2 cellular contexts compared by ENCODE assay signal in the genomic region with DNA sequence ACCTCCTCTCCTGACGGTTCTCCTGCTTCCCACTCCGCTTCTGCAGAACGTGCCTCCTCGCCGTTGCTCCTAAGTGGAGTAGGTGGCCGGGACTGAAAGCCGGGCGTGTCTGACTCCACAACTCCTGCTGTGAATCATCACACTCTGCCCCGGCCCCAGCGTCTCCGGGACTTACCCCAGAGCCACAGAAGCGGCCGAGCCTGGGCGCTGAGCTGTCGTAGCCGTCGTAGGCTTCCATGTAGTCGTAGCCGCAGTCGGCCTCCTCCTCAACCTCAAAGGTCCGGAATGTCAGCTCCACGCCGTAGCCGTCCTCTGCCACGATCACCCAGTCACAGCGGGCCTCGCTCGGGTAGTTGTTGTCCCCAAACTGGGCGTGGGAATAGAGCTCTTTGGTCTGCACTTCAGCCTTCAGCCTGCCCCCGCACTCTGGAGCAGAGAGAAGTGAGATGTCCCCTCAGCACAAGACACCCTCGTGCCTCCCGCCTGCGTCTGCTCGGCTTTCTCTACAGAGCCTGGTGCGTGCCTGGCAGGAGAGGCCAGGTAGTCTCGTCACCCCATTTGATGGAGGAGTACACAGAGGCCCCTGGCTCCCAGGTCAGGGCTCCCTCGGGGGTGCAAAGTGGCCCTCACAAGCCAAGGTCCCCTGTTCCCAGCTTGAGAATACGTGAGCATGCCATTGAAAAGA.
TF ChIP-seq lines count a peak whose summit lies in the region.

No MANE protein-coding gene starts in this region.

TF ChIP-seq in GM23338, 12 proteins besides CTCF, POLR2A, EP300 and RAD21 (continues in another document):
- TF ChIP-seq, protein P1, sequence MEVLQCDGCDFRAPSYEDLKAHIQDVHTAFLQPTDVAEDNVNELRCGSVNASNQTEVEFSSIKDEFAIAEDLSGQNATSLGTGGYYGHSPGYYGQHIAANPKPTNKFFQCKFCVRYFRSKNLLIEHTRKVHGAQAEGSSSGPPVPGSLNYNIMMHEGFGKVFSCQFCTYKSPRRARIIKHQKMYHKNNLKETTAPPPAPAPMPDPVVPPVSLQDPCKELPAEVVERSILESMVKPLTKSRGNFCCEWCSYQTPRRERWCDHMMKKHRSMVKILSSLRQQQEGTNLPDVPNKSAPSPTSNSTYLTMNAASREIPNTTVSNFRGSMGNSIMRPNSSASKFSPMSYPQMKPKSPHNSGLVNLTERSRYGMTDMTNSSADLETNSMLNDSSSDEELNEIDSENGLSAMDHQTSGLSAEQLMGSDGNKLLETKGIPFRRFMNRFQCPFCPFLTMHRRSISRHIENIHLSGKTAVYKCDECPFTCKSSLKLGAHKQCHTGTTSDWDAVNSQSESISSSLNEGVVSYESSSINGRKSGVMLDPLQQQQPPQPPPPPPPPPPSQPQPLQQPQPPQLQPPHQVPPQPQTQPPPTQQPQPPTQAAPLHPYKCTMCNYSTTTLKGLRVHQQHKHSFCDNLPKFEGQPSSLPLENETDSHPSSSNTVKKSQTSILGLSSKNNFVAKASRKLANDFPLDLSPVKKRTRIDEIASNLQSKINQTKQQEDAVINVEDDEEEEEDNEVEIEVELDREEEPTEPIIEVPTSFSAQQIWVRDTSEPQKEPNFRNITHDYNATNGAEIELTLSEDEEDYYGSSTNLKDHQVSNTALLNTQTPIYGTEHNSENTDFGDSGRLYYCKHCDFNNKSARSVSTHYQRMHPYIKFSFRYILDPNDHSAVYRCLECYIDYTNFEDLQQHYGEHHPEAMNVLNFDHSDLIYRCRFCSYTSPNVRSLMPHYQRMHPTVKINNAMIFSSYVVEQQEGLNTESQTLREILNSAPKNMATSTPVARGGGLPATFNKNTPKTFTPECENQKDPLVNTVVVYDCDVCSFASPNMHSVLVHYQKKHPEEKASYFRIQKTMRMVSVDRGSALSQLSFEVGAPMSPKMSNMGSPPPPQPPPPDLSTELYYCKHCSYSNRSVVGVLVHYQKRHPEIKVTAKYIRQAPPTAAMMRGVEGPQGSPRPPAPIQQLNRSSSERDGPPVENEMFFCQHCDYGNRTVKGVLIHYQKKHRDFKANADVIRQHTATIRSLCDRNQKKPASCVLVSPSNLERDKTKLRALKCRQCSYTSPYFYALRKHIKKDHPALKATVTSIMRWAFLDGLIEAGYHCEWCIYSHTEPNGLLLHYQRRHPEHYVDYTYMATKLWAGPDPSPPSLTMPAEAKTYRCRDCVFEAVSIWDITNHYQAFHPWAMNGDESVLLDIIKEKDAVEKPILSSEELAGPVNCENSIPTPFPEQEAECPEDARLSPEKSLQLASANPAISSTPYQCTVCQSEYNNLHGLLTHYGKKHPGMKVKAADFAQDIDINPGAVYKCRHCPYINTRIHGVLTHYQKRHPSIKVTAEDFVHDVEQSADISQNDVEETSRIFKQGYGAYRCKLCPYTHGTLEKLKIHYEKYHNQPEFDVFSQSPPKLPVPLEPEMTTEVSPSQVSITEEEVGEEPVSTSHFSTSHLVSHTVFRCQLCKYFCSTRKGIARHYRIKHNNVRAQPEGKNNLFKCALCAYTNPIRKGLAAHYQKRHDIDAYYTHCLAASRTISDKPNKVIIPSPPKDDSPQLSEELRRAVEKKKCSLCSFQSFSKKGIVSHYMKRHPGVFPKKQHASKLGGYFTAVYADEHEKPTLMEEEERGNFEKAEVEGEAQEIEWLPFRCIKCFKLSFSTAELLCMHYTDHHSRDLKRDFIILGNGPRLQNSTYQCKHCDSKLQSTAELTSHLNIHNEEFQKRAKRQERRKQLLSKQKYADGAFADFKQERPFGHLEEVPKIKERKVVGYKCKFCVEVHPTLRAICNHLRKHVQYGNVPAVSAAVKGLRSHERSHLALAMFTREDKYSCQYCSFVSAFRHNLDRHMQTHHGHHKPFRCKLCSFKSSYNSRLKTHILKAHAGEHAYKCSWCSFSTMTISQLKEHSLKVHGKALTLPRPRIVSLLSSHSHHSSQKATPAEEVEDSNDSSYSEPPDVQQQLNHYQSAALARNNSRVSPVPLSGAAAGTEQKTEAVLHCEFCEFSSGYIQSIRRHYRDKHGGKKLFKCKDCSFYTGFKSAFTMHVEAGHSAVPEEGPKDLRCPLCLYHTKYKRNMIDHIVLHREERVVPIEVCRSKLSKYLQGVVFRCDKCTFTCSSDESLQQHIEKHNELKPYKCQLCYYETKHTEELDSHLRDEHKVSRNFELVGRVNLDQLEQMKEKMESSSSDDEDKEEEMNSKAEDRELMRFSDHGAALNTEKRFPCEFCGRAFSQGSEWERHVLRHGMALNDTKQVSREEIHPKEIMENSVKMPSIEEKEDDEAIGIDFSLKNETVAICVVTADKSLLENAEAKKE (CRISPR knock-in tag; IDR thresholded peaks at IDR 0.05), result no peak
- no peak for TF ChIP-seq ZNF331 (CRISPR knock-in tag; IDR thresholded peaks at IDR 0.05; ENCODE audit: low read depth)
- no peak for TF ChIP-seq STAT1 (IDR thresholded peaks at IDR 0.05; ENCODE audit: unreplicated experiment)
- TF ChIP-seq, protein P2, sequence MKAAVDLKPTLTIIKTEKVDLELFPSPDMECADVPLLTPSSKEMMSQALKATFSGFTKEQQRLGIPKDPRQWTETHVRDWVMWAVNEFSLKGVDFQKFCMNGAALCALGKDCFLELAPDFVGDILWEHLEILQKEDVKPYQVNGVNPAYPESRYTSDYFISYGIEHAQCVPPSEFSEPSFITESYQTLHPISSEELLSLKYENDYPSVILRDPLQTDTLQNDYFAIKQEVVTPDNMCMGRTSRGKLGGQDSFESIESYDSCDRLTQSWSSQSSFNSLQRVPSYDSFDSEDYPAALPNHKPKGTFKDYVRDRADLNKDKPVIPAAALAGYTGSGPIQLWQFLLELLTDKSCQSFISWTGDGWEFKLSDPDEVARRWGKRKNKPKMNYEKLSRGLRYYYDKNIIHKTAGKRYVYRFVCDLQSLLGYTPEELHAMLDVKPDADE (IDR thresholded peaks at IDR 0.05), result no peak
- TF ChIP-seq EZH2 (IDR thresholded peaks at IDR 0.05; ENCODE audit: low read depth, unreplicated experiment), result no peak
- no peak for TF ChIP-seq POLR2AphosphoS5 (IDR thresholded peaks at IDR 0.05; ENCODE audit: low read depth)
- TF ChIP-seq, protein P3, sequence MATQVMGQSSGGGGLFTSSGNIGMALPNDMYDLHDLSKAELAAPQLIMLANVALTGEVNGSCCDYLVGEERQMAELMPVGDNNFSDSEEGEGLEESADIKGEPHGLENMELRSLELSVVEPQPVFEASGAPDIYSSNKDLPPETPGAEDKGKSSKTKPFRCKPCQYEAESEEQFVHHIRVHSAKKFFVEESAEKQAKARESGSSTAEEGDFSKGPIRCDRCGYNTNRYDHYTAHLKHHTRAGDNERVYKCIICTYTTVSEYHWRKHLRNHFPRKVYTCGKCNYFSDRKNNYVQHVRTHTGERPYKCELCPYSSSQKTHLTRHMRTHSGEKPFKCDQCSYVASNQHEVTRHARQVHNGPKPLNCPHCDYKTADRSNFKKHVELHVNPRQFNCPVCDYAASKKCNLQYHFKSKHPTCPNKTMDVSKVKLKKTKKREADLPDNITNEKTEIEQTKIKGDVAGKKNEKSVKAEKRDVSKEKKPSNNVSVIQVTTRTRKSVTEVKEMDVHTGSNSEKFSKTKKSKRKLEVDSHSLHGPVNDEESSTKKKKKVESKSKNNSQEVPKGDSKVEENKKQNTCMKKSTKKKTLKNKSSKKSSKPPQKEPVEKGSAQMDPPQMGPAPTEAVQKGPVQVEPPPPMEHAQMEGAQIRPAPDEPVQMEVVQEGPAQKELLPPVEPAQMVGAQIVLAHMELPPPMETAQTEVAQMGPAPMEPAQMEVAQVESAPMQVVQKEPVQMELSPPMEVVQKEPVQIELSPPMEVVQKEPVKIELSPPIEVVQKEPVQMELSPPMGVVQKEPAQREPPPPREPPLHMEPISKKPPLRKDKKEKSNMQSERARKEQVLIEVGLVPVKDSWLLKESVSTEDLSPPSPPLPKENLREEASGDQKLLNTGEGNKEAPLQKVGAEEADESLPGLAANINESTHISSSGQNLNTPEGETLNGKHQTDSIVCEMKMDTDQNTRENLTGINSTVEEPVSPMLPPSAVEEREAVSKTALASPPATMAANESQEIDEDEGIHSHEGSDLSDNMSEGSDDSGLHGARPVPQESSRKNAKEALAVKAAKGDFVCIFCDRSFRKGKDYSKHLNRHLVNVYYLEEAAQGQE (IDR thresholded peaks at IDR 0.05; ENCODE audit: unreplicated experiment), result no peak
- no peak for TF ChIP-seq NANOG (IDR thresholded peaks at IDR 0.05; ENCODE audit: borderline replicate concordance)

TF ChIP-seq in K562, 482 proteins besides CTCF, POLR2A, EP300 and RAD21 (continued from another document):
- TF ChIP-seq, protein P4, sequence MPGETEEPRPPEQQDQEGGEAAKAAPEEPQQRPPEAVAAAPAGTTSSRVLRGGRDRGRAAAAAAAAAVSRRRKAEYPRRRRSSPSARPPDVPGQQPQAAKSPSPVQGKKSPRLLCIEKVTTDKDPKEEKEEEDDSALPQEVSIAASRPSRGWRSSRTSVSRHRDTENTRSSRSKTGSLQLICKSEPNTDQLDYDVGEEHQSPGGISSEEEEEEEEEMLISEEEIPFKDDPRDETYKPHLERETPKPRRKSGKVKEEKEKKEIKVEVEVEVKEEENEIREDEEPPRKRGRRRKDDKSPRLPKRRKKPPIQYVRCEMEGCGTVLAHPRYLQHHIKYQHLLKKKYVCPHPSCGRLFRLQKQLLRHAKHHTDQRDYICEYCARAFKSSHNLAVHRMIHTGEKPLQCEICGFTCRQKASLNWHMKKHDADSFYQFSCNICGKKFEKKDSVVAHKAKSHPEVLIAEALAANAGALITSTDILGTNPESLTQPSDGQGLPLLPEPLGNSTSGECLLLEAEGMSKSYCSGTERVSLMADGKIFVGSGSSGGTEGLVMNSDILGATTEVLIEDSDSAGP (CRISPR knock-in tag; IDR thresholded peaks at IDR 0.05), result no peak
- TF ChIP-seq FIP1L1 (IDR thresholded peaks at IDR 0.05; ENCODE audit: low read depth, low read length, poor library complexity, severe bottlenecking) (no peak), CC2D1A (IDR thresholded peaks at IDR 0.05) (no peak), ADNP (tag; IDR thresholded peaks at IDR 0.05) (no peak), SNRNP70 (optimal IDR thresholded peaks at IDR 0.05; ENCODE audit: low read depth, low read length) (no peak), KDM2B (CRISPR knock-in tag; IDR thresholded peaks at IDR 0.05) (no peak), RAD51 (IDR thresholded peaks at IDR 0.05; ENCODE audit: borderline replicate concordance, low read depth) (no peak), ZNF134 (CRISPR knock-in tag; conservative IDR thresholded peaks at IDR 0.05) (no peak)
